ENCODE assay signal across 22 cellular contexts in genomic region chr11:134614141-134614540, GRCh38.
"Had no signal": no experiment of that assay in that cellular context is flagged by ENCODE, and none has a peak within 500 bp of the region (broad histone marks: within the 10 kb centered on the region; RNA-seq: fewer than 3 reads in every experiment).

No MANE protein-coding gene starts in this region.

- H3K27ac ChIP-seq: HL-60, KMS-11, SJSA1, SK-N-MC had no signal

- H3K36me3 ChIP-seq: MG63, SJSA1 had no signal

- H3K9ac ChIP-seq: KMS-11 had no signal

- H3K4me3 ChIP-seq: K562, MG63, SJSA1, SK-N-MC had no signal

- H3K4me2 ChIP-seq: KMS-11 had no signal

- H3K27ac Mint-ChIP-seq: IgD-negative memory B cell had no signal

- H3K36me3 Mint-ChIP-seq: IgD-negative memory B cell had no signal

- H3K4me1 ChIP-seq: SJSA1 had no signal

- H3K4me1 Mint-ChIP-seq: IgD-negative memory B cell had no signal

- H3K9me3 ChIP-seq: MG63, SJSA1 had no signal

- ATAC-seq: K562 had no signal

- DNase-seq: MG63, NCI-H1092, NCI-H1436, NCI-H2029, NCI-H2081 treated with DMSO at 0.1 percent for 48 hours, NCI-H2171, NCI-H226, NCI-H446, NCI-H510A, NCI-H524 treated with DMSO at 0.1 percent for 48 hours, NCI-H69, NCI-H774, Right ventricle myocardium superior, RPMI8226, SIG-M5, SW 1271 had no signal

- H3K4me3 Mint-ChIP-seq: IgD-negative memory B cell had no signal

- H3K27me3 ChIP-seq: MG63, SJSA1 had no signal
